ENCODE assay signal across 17 cellular contexts in the genomic region with DNA sequence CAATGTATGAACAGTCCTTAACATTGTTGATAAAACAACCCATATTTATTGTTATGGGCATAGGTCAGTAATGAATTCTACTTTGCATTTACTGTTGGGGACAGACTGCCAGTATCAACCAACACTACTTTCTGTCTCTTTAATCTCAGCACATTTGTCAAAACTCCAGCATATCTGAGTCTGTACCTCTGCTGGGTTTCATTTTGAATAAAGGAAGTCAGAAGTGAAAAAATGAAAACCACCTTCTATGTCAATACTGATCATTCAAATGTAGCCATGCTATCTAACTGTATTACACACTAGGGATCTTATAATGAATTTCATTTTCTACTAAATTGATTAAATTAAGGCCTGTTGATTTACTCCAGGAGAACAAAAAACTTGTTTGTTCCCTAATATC. TPM values are rescaled to one million over a fixed set of nuclear protein-coding genes. Genes with fewer than 3 reads are reported as not detected.
A peak's percentile ranks its signal among the peaks of the same experiment; 100 is the strongest.
DNase-seq lines count a peak whose midpoint lies in the region; ATAC-seq, FAIRE-seq and TF ChIP-seq lines count a peak whose summit lies in the region.
"Had no signal": no experiment of that assay in that cellular context is flagged by ENCODE, and none has a peak within 500 bp of the region (broad histone marks: within the 10 kb centered on the region; RNA-seq: fewer than 3 reads in every experiment).

No MANE protein-coding gene starts in this region.

- no peaks in the 10 kb centered on the region for H3K27me3 ChIP-seq in SJCRH30
- H3K27me3 ChIP-seq: right lobe of liver had no signal

- no peak overlapping the region for H3K27ac ChIP-seq in SJCRH30

- DNase-seq in GM12891 (ENCODE audit: insufficient read length, low spot score) (no peak), hepatic stellate cell (ENCODE audit: low spot score) (no peak), SJCRH30 (no peak), NCI-H1930 (lab: John Stamatoyannopoulos, UW) (no peak)
- DNase-seq: activated CD4-positive, alpha-beta T cell treated with anti-CD3 and anti-CD28 coated beads, Interleukin-2, amount 10 ng/mL, durations not matched to agents 24 days and 14 days; activated gamma-delta T cell; DMS79; effector CD8-positive, alpha-beta T cell; mammary epithelial cell; NCI-H1417 treated with DMSO at 0.1 percent for 48 hours; right lobe of liver; stimulated activated CD4-positive, alpha-beta T cell treated with anti-CD3 and anti-CD28 coated beads, Interleukin-4, amount 100 ng/mL, for 1 hour had no signal

- no peaks in the 10 kb centered on the region for H3K4me1 ChIP-seq in SJCRH30

- no peaks in the 10 kb centered on the region for H3K9me3 ChIP-seq in SJCRH30 (replicated peaks)
- H3K9me3 ChIP-seq: right lobe of liver had no signal

- no peaks in the 10 kb centered on the region; the same call in 1 of the 2 replicates for H3K36me3 ChIP-seq in SJCRH30
- H3K36me3 ChIP-seq: right lobe of liver had no signal

- TF ChIP-seq POLR2A in GM12891 (IDR thresholded peaks at IDR 0.05; ENCODE audit: low read depth, low read length) = no peak

- no peak overlapping the region for H3K4me3 ChIP-seq in SJCRH30
- H3K4me3 ChIP-seq: right lobe of liver had no signal

- ATAC-seq in GM18907 (IDR thresholded peaks at IDR 0.05; ENCODE audit: unreplicated experiment) (peak; percentile 83), HG02610 (IDR thresholded peaks at IDR 0.05; ENCODE audit: unreplicated experiment) (peak; percentile 89), HG03521 (IDR thresholded peaks at IDR 0.05; ENCODE audit: unreplicated experiment) (peak; percentile 50), HG03025 (IDR thresholded peaks at IDR 0.05; ENCODE audit: low FRiP score, unreplicated experiment) (no peak)

- FAIRE-seq in GM12891 (lab: Jason Lieb, UNC) = peak; percentile 40
- FAIRE-seq: GM12892 had no signal

TF ChIP-seq in GM12891, 5 proteins besides CTCF, POLR2A, EP300 and RAD21:
- no peak for TF ChIP-seq TAF1 (IDR thresholded peaks at IDR 0.05; ENCODE audit: low read depth, low read length)
- no peak for TF ChIP-seq POLR2AphosphoS5 (IDR thresholded peaks at IDR 0.05; ENCODE audit: low read depth, low read length)
- no peak for TF ChIP-seq POU2F2 (IDR thresholded peaks at IDR 0.05; ENCODE audit: low read depth, low read length)
- no peak for TF ChIP-seq PAX5 (IDR thresholded peaks at IDR 0.05; ENCODE audit: insufficient read depth, low read length, severe bottlenecking)
- peak; percentile 38; the same call in 1 of the 2 replicates for TF ChIP-seq SPI1 (IDR thresholded peaks at IDR 0.05; ENCODE audit: low read depth, low read length)

RNA-seq across cellular contexts. Expression of a gene that starts 24.2 kb away (rescaled TPM):
- polyA plus RNA-seq in GM12891 (2012; ENCODE audit: low read depth, missing spikeins) = 0.28 TPM
- 1.7 and 2.1 TPM in 2 replicates for total RNA-seq in SJCRH30 (2014; rRNA removed; shearing (Covaris generic))
